ENCODE assay signal across 1 cellular context in the genomic region with DNA sequence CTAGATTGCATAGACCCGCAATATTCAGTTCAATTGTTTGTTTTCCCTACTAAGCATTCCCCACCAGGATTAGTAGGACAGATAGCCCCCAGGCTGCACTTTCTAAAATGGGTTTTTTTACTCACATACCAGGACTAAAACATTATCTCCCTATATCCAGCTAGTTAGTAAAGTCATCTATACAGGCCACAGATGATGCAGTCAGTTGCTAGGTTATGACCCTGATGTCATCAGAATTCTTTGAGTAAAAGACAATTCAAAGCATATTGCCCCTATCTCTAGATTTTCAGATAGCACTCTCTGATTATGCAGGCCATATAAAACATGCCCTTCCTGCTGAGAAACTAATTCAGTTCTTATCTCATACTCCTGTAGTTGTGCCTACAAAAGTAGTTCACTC.
TF ChIP-seq lines count a peak whose summit lies in the region.

No MANE protein-coding gene starts in this region.

TF ChIP-seq in HEK293, 187 proteins besides CTCF, POLR2A, EP300 and RAD21 (continued from another document):
- TF ChIP-seq, protein P1, sequence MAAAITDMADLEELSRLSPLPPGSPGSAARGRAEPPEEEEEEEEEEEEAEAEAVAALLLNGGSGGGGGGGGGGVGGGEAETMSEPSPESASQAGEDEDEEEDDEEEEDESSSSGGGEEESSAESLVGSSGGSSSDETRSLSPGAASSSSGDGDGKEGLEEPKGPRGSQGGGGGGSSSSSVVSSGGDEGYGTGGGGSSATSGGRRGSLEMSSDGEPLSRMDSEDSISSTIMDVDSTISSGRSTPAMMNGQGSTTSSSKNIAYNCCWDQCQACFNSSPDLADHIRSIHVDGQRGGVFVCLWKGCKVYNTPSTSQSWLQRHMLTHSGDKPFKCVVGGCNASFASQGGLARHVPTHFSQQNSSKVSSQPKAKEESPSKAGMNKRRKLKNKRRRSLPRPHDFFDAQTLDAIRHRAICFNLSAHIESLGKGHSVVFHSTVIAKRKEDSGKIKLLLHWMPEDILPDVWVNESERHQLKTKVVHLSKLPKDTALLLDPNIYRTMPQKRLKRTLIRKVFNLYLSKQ (tag by site-specific recombination; IDR thresholded peaks at IDR 0.05; ENCODE audit: borderline replicate concordance): no peak
- TF ChIP-seq TRIM28 (IDR thresholded peaks at IDR 0.05; ENCODE audit: borderline replicate concordance, low read length): peak; percentile 95; the same call in 1 of the 2 replicates
- TF ChIP-seq ZNF394 (tag by site-specific recombination; IDR thresholded peaks at IDR 0.05; ENCODE audit: borderline replicate concordance): no peak
- 0 out of 2 replicates have a peak, but pooled peaks have one; percentile 19 for TF ChIP-seq WT1 (tag by site-specific recombination; IDR thresholded peaks at IDR 0.05)
- no peak for TF ChIP-seq SCRT2 (tag by site-specific recombination; IDR thresholded peaks at IDR 0.05)
- peak; percentile 51 for TF ChIP-seq SETDB1 (IDR thresholded peaks at IDR 0.05; ENCODE audit: insufficient read length, low read length)
